25 cellular contexts compared by ENCODE assay signal in the genomic region with DNA sequence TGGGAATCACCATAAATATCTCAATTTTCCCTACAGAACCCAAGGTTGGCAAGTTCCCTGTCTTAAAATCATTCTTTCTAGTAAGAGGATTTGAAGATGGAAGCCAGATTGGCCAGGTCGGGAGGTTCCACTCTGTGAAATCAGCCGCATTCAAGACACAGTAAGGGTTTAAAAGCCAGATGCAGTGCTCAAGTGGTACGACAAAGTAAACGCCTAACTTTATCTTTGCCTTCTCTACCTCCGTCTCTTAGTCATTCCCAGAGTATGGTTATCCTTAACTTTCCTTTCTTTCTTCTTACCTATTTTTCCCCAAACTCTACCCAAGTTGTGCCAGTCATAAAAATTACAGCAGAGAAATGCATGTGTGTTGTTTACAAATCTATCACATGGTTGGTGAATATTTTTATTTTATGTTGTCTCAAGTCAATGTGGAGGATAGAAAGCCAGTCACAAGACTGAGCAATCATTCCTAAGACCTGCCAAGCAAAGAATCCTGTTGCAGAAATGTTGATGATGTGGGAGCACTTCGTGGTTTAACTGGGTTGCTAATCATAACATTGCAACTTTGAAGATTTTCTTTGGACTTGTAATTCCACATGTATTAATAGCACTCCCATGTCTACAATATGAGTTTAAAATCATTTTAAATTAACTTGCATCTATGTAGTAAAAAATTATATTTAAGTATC.
DNase-seq lines count a peak whose midpoint lies in the region; ATAC-seq and TF ChIP-seq lines count a peak whose summit lies in the region.
"Had no signal": no experiment of that assay in that cellular context is flagged by ENCODE, and none has a peak within 500 bp of the region (broad histone marks: within the 10 kb centered on the region; RNA-seq: fewer than 3 reads in every experiment).

No MANE protein-coding gene starts in this region.

- no peak for ATAC-seq in HG02798 (IDR thresholded peaks at IDR 0.05; ENCODE audit: poor library complexity, unreplicated experiment)
- no peak for ATAC-seq in HG02642 (IDR thresholded peaks at IDR 0.05; ENCODE audit: poor library complexity, unreplicated experiment)
- ATAC-seq: A549, T-helper 17 cell had no signal

- no peaks in the 10 kb centered on the region for H3K36me3 ChIP-seq in kidney epithelial cell (ENCODE audit: control insufficient read depth, insufficient read depth, low read length)
- H3K36me3 ChIP-seq: cardiac muscle cell, Peyer's patch, SJSA1 had no signal

- peaks cover 15% of the 10 kb centered on the region for H3K9me3 Mint-ChIP-seq in chondrocyte (ENCODE audit: low read depth)

- CTCF ChIA-PET in AG04450 (lab: Charles Lee), result no interaction called here

- peaks cover 2% of the 10 kb centered on the region for H3K36me3 Mint-ChIP-seq in chondrocyte (ENCODE audit: low read depth)

- no peak overlapping the region for H3K4me3 Mint-ChIP-seq in chondrocyte (ENCODE audit: unreplicated experiment)
- H3K4me3 Mint-ChIP-seq: T-helper 17 cell had no signal

- DNase-seq in AG04450 (ENCODE audit: low read depth, low spot score) (peak; percentile 36), LHCN-M2 (ENCODE audit: low read depth) (peak; percentile 62), chondrocyte (ENCODE audit: low spot score) (no peak), kidney epithelial cell (ENCODE audit: low read depth) (peak; percentile 4), substantia nigra (lab: John Stamatoyannopoulos, UW) (no peak), T1000 (lab: John Stamatoyannopoulos, UW) (no peak)
- DNase-seq: activated CD4-positive, alpha-beta T cell treated with anti-CD3 and anti-CD28 coated beads, Interleukin-2, amount 50 U/mL, for 4 hours; activated CD8-positive, alpha-beta memory T cell treated with anti-CD3 and anti-CD28 coated beads, Interleukin-2, amount 50 U/mL, for 48 hours; dorsolateral prefrontal cortex; head of caudate nucleus; NCI-H1092 treated with DMSO at 0.1 percent for 48 hours; NCI-H2029 treated with DMSO at 0.1 percent for 48 hours; NCI-H446; NK-92 treated with Interleukin-12 subunit alpha and Interleukin-12 subunit beta, amount 100 ng/mL, for 24 hours; Peyer's patch; stimulated activated CD4-positive, alpha-beta T cell treated with anti-CD3 and anti-CD28 coated beads, Interleukin-12 subunit alpha, Interleukin-12 subunit beta, amount 100 ng/mL, for 4 hours; T-helper 17 cell had no signal

- H3K27ac ChIP-seq in AG04450 (ENCODE audit: low read depth, low read length) (no peak overlapping the region), substantia nigra (ENCODE audit: low read depth, low read length, poor library complexity, severe bottlenecking) (no peak overlapping the region)
- H3K27ac ChIP-seq: A549, C4-2B, cardiac muscle cell, dorsolateral prefrontal cortex, epithelial cell of prostate, KMS-11, Peyer's patch, SJSA1 had no signal

- H3K27ac Mint-ChIP-seq in chondrocyte (ENCODE audit: unreplicated experiment), result peak overlapping the region; percentile 30
- H3K27ac Mint-ChIP-seq: T-helper 17 cell had no signal

- peaks cover 30% of the 10 kb centered on the region for H3K4me1 Mint-ChIP-seq in chondrocyte (ENCODE audit: low read depth)
- H3K4me1 Mint-ChIP-seq: T-helper 17 cell had no signal

- H3K27me3 ChIP-seq in AG04450 (ENCODE audit: control insufficient read depth, insufficient read depth, low read length) (no peaks in the 10 kb centered on the region), kidney epithelial cell (ENCODE audit: control insufficient read depth, insufficient read depth, low read length) (no peaks in the 10 kb centered on the region)
- H3K27me3 ChIP-seq: cardiac muscle cell, dorsolateral prefrontal cortex, Peyer's patch had no signal

- no peaks in the 10 kb centered on the region for H3K27me3 Mint-ChIP-seq in chondrocyte (ENCODE audit: low read depth)

- POLR2A ChIA-PET in AG04450 (lab: Yijun Ruan, JAX), result no interaction called here

- H3K9me3 ChIP-seq in AG04450 (ENCODE audit: control insufficient read depth, insufficient read depth, low read length), result no peaks in the 10 kb centered on the region
- H3K9me3 ChIP-seq: A549, Peyer's patch, SJSA1 had no signal

- H3K4me3 ChIP-seq in AG04450 (ENCODE audit: low read depth, low read length), result no peak overlapping the region
- H3K4me3 ChIP-seq in kidney epithelial cell (ENCODE audit: low read depth, low read length), result no peak overlapping the region
- H3K4me3 ChIP-seq: A549, cardiac muscle cell, dorsolateral prefrontal cortex, Peyer's patch, SJSA1 had no signal

- TF ChIP-seq CTCF in AG04450 (IDR thresholded peaks at IDR 0.05; ENCODE audit: low read depth, low read length) (no peak), chondrocyte (IDR thresholded peaks at IDR 0.05) (no peak), kidney epithelial cell (IDR thresholded peaks at IDR 0.05; ENCODE audit: insufficient read depth, low read length, poor library complexity, severe bottlenecking) (no peak)

Comparison
In these comparisons a context has a peak if more than half of its experiments do, and no peak if none do; other contexts are left out.
1. DNase-seq: peak in AG04450 (single experiment), LHCN-M2 (single experiment) and kidney epithelial cell (single experiment); none in chondrocyte (single experiment), substantia nigra (0 of 49) and T1000 (single experiment).